In the genomic region with DNA sequence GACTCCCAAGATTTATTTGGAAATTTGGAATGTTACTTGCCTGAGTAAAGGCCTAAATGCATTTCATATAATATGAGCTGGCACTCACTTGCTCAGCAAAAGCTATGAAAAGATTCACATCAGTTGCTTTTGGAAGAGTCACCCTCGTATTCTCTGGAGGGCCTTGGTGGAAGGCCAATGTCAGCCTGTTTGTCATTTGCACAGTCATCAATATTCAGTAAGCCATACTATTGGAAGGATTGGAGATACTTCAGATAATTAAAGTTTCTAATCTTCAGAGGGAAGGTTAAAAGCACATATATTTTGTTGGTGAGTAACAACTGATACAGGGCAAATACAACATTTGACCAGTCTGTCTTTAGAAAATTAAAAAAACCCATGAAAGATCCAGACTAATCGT, we compare ENCODE assay signal across 42 cellular contexts. TPM values are rescaled to one million over a fixed set of nuclear protein-coding genes. Genes with fewer than 3 reads are reported as not detected.
"Had no signal": no experiment of that assay in that cellular context is flagged by ENCODE, and none has a peak within 500 bp of the region (broad histone marks: within the 10 kb centered on the region; RNA-seq: fewer than 3 reads in every experiment).

No MANE protein-coding gene starts in this region.

- H3K36me3 Mint-ChIP-seq: activated naive CD4-positive, alpha-beta T cell treated with anti-CD3 and anti-CD28 coated beads, Interleukin-2, amount 10 ng/mL, durations not matched to agents 7 days and 5 days; activated naive CD4-positive, alpha-beta T cell treated with anti-CD3 and anti-CD28 coated beads, Interleukin-2, amount 50 U/mL, for 24 hours; activated naive CD4-positive, alpha-beta T cell treated with anti-CD3 and anti-CD28 coated beads, Interleukin-2, amount 50 U/mL, for 72 hours; activated naive CD8-positive, alpha-beta T cell; activated naive CD8-positive, alpha-beta T cell treated with anti-CD3 and anti-CD28 coated beads for 36 hours; activated naive CD8-positive, alpha-beta T cell treated with anti-CD3 and anti-CD28 coated beads, Interleukin-2, amount 10 ng/mL, durations not matched to agents 7 days and 5 days; brain had no signal

- FAIRE-seq: bronchial epithelial cell had no signal

- ATAC-seq: activated naive CD4-positive, alpha-beta T cell treated with anti-CD3 and anti-CD28 coated beads, Interleukin-2, amount 50 U/mL, for 72 hours; activated naive CD8-positive, alpha-beta T cell treated with anti-CD3 and anti-CD28 coated beads, Interleukin-2, amount 50 U/mL, for 24 hours; activated T-cell treated with anti-CD3 and anti-CD28 coated beads, Interleukin-2, amount 50 U/mL, for 4 hours; activated T-cell treated with anti-CD3 and anti-CD28 coated beads, Interleukin-2, amount 50 U/mL, for 72 hours; activated T-helper 17 cell treated with anti-CD3 and anti-CD28 coated beads, Interleukin-2, amount 50 U/mL, for 72 hours; body of pancreas had no signal

- H3K27me3 ChIP-seq: adrenal gland, ascending aorta, body of pancreas, brain microvascular endothelial cell, breast epithelium, cardiac muscle cell had no signal

- H3K4me3 Mint-ChIP-seq: activated naive CD4-positive, alpha-beta T cell treated with anti-CD3 and anti-CD28 coated beads for 36 hours; activated naive CD4-positive, alpha-beta T cell treated with anti-CD3 and anti-CD28 coated beads, Interleukin-2, amount 10 ng/mL, durations not matched to agents 7 days and 5 days; activated naive CD4-positive, alpha-beta T cell treated with anti-CD3 and anti-CD28 coated beads, Interleukin-2, amount 50 U/mL, for 24 hours; activated naive CD8-positive, alpha-beta T cell; activated naive CD8-positive, alpha-beta T cell treated with anti-CD3 and anti-CD28 coated beads for 36 hours; activated naive CD8-positive, alpha-beta T cell treated with anti-CD3 and anti-CD28 coated beads, Interleukin-2, amount 10 ng/mL, durations not matched to agents 7 days and 5 days; activated naive CD8-positive, alpha-beta T cell treated with anti-CD3 and anti-CD28 coated beads, Interleukin-2, amount 50 U/mL, for 24 hours; activated T-cell treated with anti-CD3 and anti-CD28 coated beads, Interleukin-2, amount 50 U/mL, for 24 hours; activated T-cell treated with anti-CD3 and anti-CD28 coated beads, Interleukin-2, amount 50 U/mL, for 4 hours; activated T-cell treated with anti-CD3 and anti-CD28 coated beads, Interleukin-2, amount 50 U/mL, for 72 hours; activated T-helper 1 cell treated with anti-CD3 and anti-CD28 coated beads, Interleukin-12 subunit alpha, Interleukin-12 subunit beta, Interleukin-2, Interleukin-4 antibody, amounts not matched to agents 30 ng/mL and 10 ng/mL and 1 ng/mL, durations not matched to agents 14 hours and 24 hours and 36 hours; activated T-helper 17 cell treated with anti-CD3 and anti-CD28 coated beads, Interleukin-2, amount 50 U/mL, for 72 hours; brain; central memory CD8-positive, alpha-beta T cell had no signal

- H3K4me1 ChIP-seq: adrenal gland, ascending aorta, body of pancreas, breast epithelium had no signal

- DNase-seq: activated effector memory CD4-positive, alpha-beta T cell treated with anti-CD3 and anti-CD28 coated beads, Interleukin-2, amount 50 U/mL, for 16 hours; activated effector memory CD4-positive, alpha-beta T cell treated with Interleukin-2 at 50 U/mL for 16 hours; activated gamma-delta T cell; activated gamma-delta T cell treated with Interleukin-2 at 50 U/mL for 16 hours; activated naive CD4-positive, alpha-beta T cell; activated naive CD4-positive, alpha-beta T cell treated with anti-CD3 and anti-CD28 coated beads for 36 hours; activated naive CD4-positive, alpha-beta T cell treated with anti-CD3 and anti-CD28 coated beads, Interleukin-2, amount 10 ng/mL, durations not matched to agents 7 days and 5 days; activated naive CD4-positive, alpha-beta T cell treated with anti-CD3 and anti-CD28 coated beads, Interleukin-2, amount 50 U/mL, for 16 hours; activated naive CD4-positive, alpha-beta T cell treated with Interleukin-2 at 50 U/mL for 16 hours; activated naive CD8-positive, alpha-beta T cell treated with anti-CD3 and anti-CD28 coated beads for 36 hours; activated naive CD8-positive, alpha-beta T cell treated with anti-CD3 and anti-CD28 coated beads, Interleukin-2, amount 10 ng/mL, durations not matched to agents 7 days and 5 days; activated naive CD8-positive, alpha-beta T cell treated with anti-CD3 and anti-CD28 coated beads, Interleukin-2, amount 50 U/mL, for 24 hours; activated T-cell treated with anti-CD3 and anti-CD28 coated beads, Interleukin-2, amount 50 U/mL, for 1 hour; activated T-cell treated with anti-CD3 and anti-CD28 coated beads, Interleukin-2, amount 50 U/mL, for 24 hours; activated T-cell treated with anti-CD3 and anti-CD28 coated beads, Interleukin-2, amount 50 U/mL, for 4 hours; activated T-cell treated with anti-CD3 and anti-CD28 coated beads, Interleukin-2, amount 50 U/mL, for 48 hours; activated T-cell treated with anti-CD3 and anti-CD28 coated beads, Interleukin-2, amount 50 U/mL, for 72 hours; adrenal gland; amniotic stem cell; amygdala; anterior cingulate cortex; aorta; body of pancreas; brain microvascular endothelial cell; caudate nucleus; central memory CD4-positive, alpha-beta T cell; cerebellar nuclear complex had no signal

- H3K27ac Mint-ChIP-seq: activated naive CD4-positive, alpha-beta T cell treated with anti-CD3 and anti-CD28 coated beads for 36 hours; activated naive CD4-positive, alpha-beta T cell treated with anti-CD3 and anti-CD28 coated beads, Interleukin-2, amount 10 ng/mL, durations not matched to agents 7 days and 5 days; activated naive CD4-positive, alpha-beta T cell treated with anti-CD3 and anti-CD28 coated beads, Interleukin-2, amount 50 U/mL, for 24 hours; activated naive CD4-positive, alpha-beta T cell treated with anti-CD3 and anti-CD28 coated beads, Interleukin-2, amount 50 U/mL, for 72 hours; activated naive CD8-positive, alpha-beta T cell; activated naive CD8-positive, alpha-beta T cell treated with anti-CD3 and anti-CD28 coated beads for 36 hours; activated naive CD8-positive, alpha-beta T cell treated with anti-CD3 and anti-CD28 coated beads, Interleukin-2, amount 10 ng/mL, durations not matched to agents 7 days and 5 days; activated naive CD8-positive, alpha-beta T cell treated with anti-CD3 and anti-CD28 coated beads, Interleukin-2, amount 50 U/mL, for 24 hours; activated T-cell treated with anti-CD3 and anti-CD28 coated beads, Interleukin-2, amount 50 U/mL, for 24 hours; activated T-cell treated with anti-CD3 and anti-CD28 coated beads, Interleukin-2, amount 50 U/mL, for 72 hours; activated T-helper 1 cell treated with anti-CD3 and anti-CD28 coated beads, Interleukin-12 subunit alpha, Interleukin-12 subunit beta, Interleukin-2, Interleukin-4 antibody, amounts not matched to agents 30 ng/mL and 10 ng/mL and 1 ng/mL, durations not matched to agents 14 hours and 24 hours and 36 hours; activated T-helper 17 cell treated with anti-CD3 and anti-CD28 coated beads, Interleukin-2, amount 50 U/mL, for 72 hours; activated T-helper 2 cell treated with anti-CD3 and anti-CD28 coated beads, Interferon-gamma antibody, Interleukin-2, Interleukin-4, amounts not matched to agents 10 μg/mL and 5 μg/mL and 100 μg/mL, durations not matched to agents 14 hours and 24 hours and 36 hours; brain had no signal

- H3K9me3 ChIP-seq: adrenal gland, ascending aorta, body of pancreas had no signal

- H3K27ac ChIP-seq: adrenal gland, ascending aorta, body of pancreas, brain microvascular endothelial cell, breast epithelium, cardiac muscle cell had no signal

- H3K4me3 ChIP-seq: adrenal gland, ascending aorta, body of pancreas, breast epithelium, cardiac muscle cell had no signal

- H3K27me3 Mint-ChIP-seq: activated naive CD4-positive, alpha-beta T cell treated with anti-CD3 and anti-CD28 coated beads, Interleukin-2, amount 10 ng/mL, durations not matched to agents 7 days and 5 days; activated naive CD4-positive, alpha-beta T cell treated with anti-CD3 and anti-CD28 coated beads, Interleukin-2, amount 50 U/mL, for 24 hours; activated naive CD8-positive, alpha-beta T cell; activated naive CD8-positive, alpha-beta T cell treated with anti-CD3 and anti-CD28 coated beads for 36 hours; activated naive CD8-positive, alpha-beta T cell treated with anti-CD3 and anti-CD28 coated beads, Interleukin-2, amount 50 U/mL, for 24 hours; activated T-cell treated with anti-CD3 and anti-CD28 coated beads, Interleukin-2, amount 50 U/mL, for 24 hours; activated T-helper 17 cell treated with anti-CD3 and anti-CD28 coated beads, Interleukin-2, amount 50 U/mL, for 72 hours; central memory CD8-positive, alpha-beta T cell had no signal

- H3K9me3 Mint-ChIP-seq: activated naive CD4-positive, alpha-beta T cell treated with anti-CD3 and anti-CD28 coated beads, Interleukin-2, amount 10 ng/mL, durations not matched to agents 7 days and 5 days; activated naive CD4-positive, alpha-beta T cell treated with anti-CD3 and anti-CD28 coated beads, Interleukin-2, amount 50 U/mL, for 24 hours; activated naive CD4-positive, alpha-beta T cell treated with anti-CD3 and anti-CD28 coated beads, Interleukin-2, amount 50 U/mL, for 72 hours; activated naive CD8-positive, alpha-beta T cell treated with anti-CD3 and anti-CD28 coated beads for 36 hours; activated naive CD8-positive, alpha-beta T cell treated with anti-CD3 and anti-CD28 coated beads, Interleukin-2, amount 10 ng/mL, durations not matched to agents 7 days and 5 days; activated naive CD8-positive, alpha-beta T cell treated with anti-CD3 and anti-CD28 coated beads, Interleukin-2, amount 50 U/mL, for 24 hours; activated T-helper 1 cell treated with anti-CD3 and anti-CD28 coated beads, Interleukin-12 subunit alpha, Interleukin-12 subunit beta, Interleukin-2, Interleukin-4 antibody, amounts not matched to agents 30 ng/mL and 10 ng/mL and 1 ng/mL, durations not matched to agents 14 hours and 24 hours and 36 hours; activated T-helper 17 cell treated with anti-CD3 and anti-CD28 coated beads, Interleukin-2, amount 50 U/mL, for 72 hours; central memory CD8-positive, alpha-beta T cell had no signal

- H3K36me3 ChIP-seq: adrenal gland, ascending aorta, brain microvascular endothelial cell, breast epithelium, cardiac muscle cell had no signal

- H3K4me1 Mint-ChIP-seq: activated naive CD4-positive, alpha-beta T cell treated with anti-CD3 and anti-CD28 coated beads, Interleukin-2, amount 10 ng/mL, durations not matched to agents 7 days and 5 days; activated naive CD4-positive, alpha-beta T cell treated with anti-CD3 and anti-CD28 coated beads, Interleukin-2, amount 50 U/mL, for 24 hours; activated naive CD8-positive, alpha-beta T cell treated with anti-CD3 and anti-CD28 coated beads for 36 hours; activated naive CD8-positive, alpha-beta T cell treated with anti-CD3 and anti-CD28 coated beads, Interleukin-2, amount 10 ng/mL, durations not matched to agents 7 days and 5 days; activated naive CD8-positive, alpha-beta T cell treated with anti-CD3 and anti-CD28 coated beads, Interleukin-2, amount 50 U/mL, for 24 hours; activated T-helper 17 cell treated with anti-CD3 and anti-CD28 coated beads, Interleukin-2, amount 50 U/mL, for 72 hours; brain; central memory CD8-positive, alpha-beta T cell had no signal

RNA-seq across cellular contexts. Expression of gene VCX3A, which starts 36.6 kb away (rescaled TPM):
- total RNA-seq: activated naive CD4-positive, alpha-beta T cell treated with anti-CD3 and anti-CD28 coated beads for 36 hours; activated naive CD4-positive, alpha-beta T cell treated with anti-CD3 and anti-CD28 coated beads, Interleukin-2, amount 50 U/mL, for 72 hours; activated naive CD8-positive, alpha-beta T cell treated with anti-CD3 and anti-CD28 coated beads for 36 hours; activated naive CD8-positive, alpha-beta T cell treated with anti-CD3 and anti-CD28 coated beads, Interleukin-2, amount 10 ng/mL, durations not matched to agents 7 days and 5 days; activated T-cell treated with anti-CD3 and anti-CD28 coated beads, Interleukin-2, amount 50 U/mL, for 4 hours; activated T-cell treated with anti-CD3 and anti-CD28 coated beads, Interleukin-2, amount 50 U/mL, for 72 hours; activated T-helper 1 cell treated with anti-CD3 and anti-CD28 coated beads, Interleukin-12 subunit alpha, Interleukin-12 subunit beta, Interleukin-2, Interleukin-4 antibody, amounts not matched to agents 30 ng/mL and 10 ng/mL and 1 ng/mL, durations not matched to agents 14 hours and 24 hours and 36 hours; activated T-helper 17 cell treated with anti-CD3 and anti-CD28 coated beads, Interleukin-2, amount 50 U/mL, for 72 hours; activated T-helper 2 cell treated with anti-CD3 and anti-CD28 coated beads, Interferon-gamma antibody, Interleukin-2, Interleukin-4, amounts not matched to agents 10 μg/mL and 5 μg/mL and 100 μg/mL, durations not matched to agents 14 hours and 24 hours and 36 hours; adrenal gland; aorta; ascending aorta; body of pancreas; breast epithelium; bronchial epithelial cell; cardiac septum; cerebellum; chondrocyte had no signal
- polyA plus RNA-seq: aorta had no signal
